41 cellular contexts compared by ENCODE assay signal in the genomic region with DNA sequence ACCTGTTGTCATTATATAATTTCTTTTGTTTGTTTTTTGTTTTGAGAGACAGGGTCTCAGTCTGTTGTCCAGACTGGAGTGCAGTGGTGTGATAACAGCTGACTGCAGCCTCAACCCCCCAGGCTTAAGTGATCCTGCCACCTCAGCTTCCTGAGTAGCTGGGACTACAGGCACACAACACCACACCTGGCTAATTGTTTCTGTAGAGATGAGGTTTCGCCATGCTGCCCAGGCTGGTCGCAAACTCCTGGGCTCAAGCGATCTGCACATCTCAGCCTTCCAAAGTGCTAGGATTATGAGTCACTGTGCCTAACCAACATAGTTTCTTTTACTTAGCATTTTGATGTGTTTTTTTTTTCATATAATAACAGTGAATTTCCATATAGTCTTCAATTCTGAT. TPM values are rescaled to one million over a fixed set of nuclear protein-coding genes. Genes with fewer than 3 reads are reported as not detected.
"Had no signal": no experiment of that assay in that cellular context is flagged by ENCODE, and none has a peak within 500 bp of the region (broad histone marks: within the 10 kb centered on the region; RNA-seq: fewer than 3 reads in every experiment).

No MANE protein-coding gene starts in this region.

- H3K4me3 ChIP-seq: MG63, Peyer's patch, SJCRH30, SK-N-MC had no signal

- H3K27me3 ChIP-seq: Peyer's patch, SJCRH30 had no signal

- H3K27ac ChIP-seq: Peyer's patch, RWPE1, SJCRH30, SK-N-MC had no signal

- ATAC-seq: PC-3, Right ventricle myocardium inferior, SK-N-SH treated with all-trans-retinoic acid at 6 μM for 48 hours, T-cell, T-helper 17 cell had no signal

- H3K9me3 ChIP-seq: MG63, Peyer's patch, SJCRH30 had no signal

- H3K36me3 ChIP-seq: MG63, Peyer's patch, SJCRH30 had no signal

- DNase-seq: Karpas-422; MG63; MV-4-11; NCI-H1092 treated with DMSO at 0.1 percent for 48 hours; NCI-H1105 treated with DMSO at 0.1 percent for 48 hours; NCI-H1417; NCI-H1436; NCI-H146; NCI-H1694; NCI-H187; NCI-H1930; NCI-H2029 treated with DMSO at 0.1 percent for 48 hours; NCI-H2081 treated with DMSO at 0.1 percent for 48 hours; NCI-H2107; NCI-H2171; NCI-H2227 treated with DMSO at 0.1 percent for 48 hours; NCI-H345; NCI-H446; NCI-H510A treated with DMSO at 0.1 percent for 48 hours; NCI-H524 treated with DMSO at 0.1 percent for 48 hours; NCI-H526 treated with DMSO at 0.1 percent for 48 hours; NCI-H774; NK-92 treated with Interleukin-12 subunit alpha and Interleukin-12 subunit beta, amount 100 ng/mL, for 24 hours; OCI-M1; PC-3; Peyer's patch; SHP77; SIG-M5; SJCRH30; T-cell; T-helper 17 cell had no signal

- H3K4me1 ChIP-seq: SJCRH30 had no signal

RNA-seq across cellular contexts. Expression of a gene that starts 50.4 kb away (rescaled TPM):
- total RNA-seq: LHCN-M2; M059J; NCI-H460; PC-3; Right ventricle myocardium inferior; SJCRH30; SK-MEL-5; T-helper 1 cell treated with Interleukin-12 subunit alpha and Interleukin-12 subunit beta and Interleukin-4 antibody, amounts not matched to agents 30 ng/mL and 1 ng/mL, for 36 hours; T-helper 17 cell; T-helper 2 cell treated with Interferon-gamma antibody and Interleukin-4, amounts not matched to agents 100 ng/mL and 5 ng/mL, for 36 hours had no signal

RNA-seq across cellular contexts. Expression of a gene that starts 52.3 kb away (rescaled TPM):
- total RNA-seq: LHCN-M2, M059J, NCI-H460, PC-3, SJCRH30 had no signal
